ENCODE assay signal across 8 cellular contexts in the genomic region with DNA sequence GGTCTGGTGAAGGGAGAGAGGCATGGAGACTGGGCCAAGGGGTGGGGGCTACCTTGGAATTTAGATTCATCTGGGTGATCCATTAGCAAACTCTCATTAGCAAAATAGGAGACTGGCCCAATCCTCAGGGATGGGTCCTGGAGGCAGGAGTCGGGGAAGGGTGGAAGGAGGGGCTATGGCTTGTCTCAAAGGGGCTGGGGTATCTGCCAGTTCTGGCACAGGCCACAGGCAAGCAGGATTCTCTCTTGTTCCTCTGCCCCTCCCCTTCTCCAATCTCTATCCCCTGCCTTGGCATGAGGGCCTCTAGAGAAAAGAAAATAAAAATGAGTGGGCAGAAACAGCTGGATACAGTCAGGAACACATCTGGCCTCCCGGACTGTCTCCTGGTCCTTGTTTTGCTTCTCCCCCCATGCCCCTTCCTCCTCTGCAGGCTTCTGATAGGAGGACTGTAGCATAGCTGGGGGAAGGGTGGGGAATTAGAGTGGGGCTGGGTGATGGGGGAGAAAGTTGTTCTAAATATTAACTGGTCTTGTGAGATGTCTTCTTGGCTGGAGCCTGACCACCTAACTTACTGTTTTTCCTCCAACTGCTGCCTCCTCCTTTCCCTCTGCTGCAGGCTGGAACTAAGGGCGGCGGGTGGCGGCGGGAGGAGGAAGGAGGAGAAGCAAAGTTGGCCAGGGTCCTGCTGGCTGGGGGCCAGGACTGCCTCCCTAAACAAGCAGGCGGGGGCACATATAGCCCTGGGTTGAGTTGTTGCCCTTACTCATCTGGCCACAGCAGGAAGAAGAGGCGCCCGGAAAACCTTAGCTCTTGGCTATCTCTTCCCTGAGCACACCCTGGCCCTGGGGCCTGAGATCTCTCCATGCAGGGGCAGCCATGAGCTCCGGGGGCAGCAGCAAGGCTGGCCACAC. TPM values are rescaled to one million over a fixed set of nuclear protein-coding genes. Genes with fewer than 3 reads are reported as not detected.
DNase-seq lines count a peak whose midpoint lies in the region; ATAC-seq and TF ChIP-seq lines count a peak whose summit lies in the region.

No MANE protein-coding gene starts in this region.

- intact Hi-C loops in mucosa of descending colon (cut with DNase I, micrococcal nuclease) = loop anchor here (10.0 kb wide), 1 partner anchor 397 kb away; no protein-coding TSS in a partner anchor

- H3K36me3 ChIP-seq in mucosa of descending colon (ENCODE audit: low read depth) = no peaks in the 10 kb centered on the region

- no peak overlapping the region for H3K4me3 ChIP-seq in mucosa of descending colon

- TF ChIP-seq CTCF in AG09319 (IDR thresholded peaks at IDR 0.05; ENCODE audit: low read depth, low read length) (no peak), mucosa of descending colon (IDR thresholded peaks at IDR 0.05) (no peak)

- DNase-seq in AG09319 (ENCODE audit: extremely low read depth, low read depth) = peak; percentile 37
- peak; percentile 20 for DNase-seq in NCI-H1105 treated with DMSO at 0.1 percent for 48 hours (lab: John Stamatoyannopoulos, UW)
- peak; percentile 49 for DNase-seq in dermis blood vessel endothelial cell
- DNase-seq in mucosa of descending colon = peak; percentile 84 to 88 (median 88)
- DNase-seq in NOMO-1 treated with dmso at 0.1 percent for 144 hours (lab: John Stamatoyannopoulos, UW; ENCODE audit: unreplicated experiment) = no peak
- DNase-seq in DMS114 treated with DMSO at 0.1 percent for 48 hours (lab: John Stamatoyannopoulos, UW; ENCODE audit: unreplicated experiment) = no peak

- ATAC-seq in mucosa of descending colon (peak; percentile 88), GM21723 (IDR thresholded peaks at IDR 0.05; ENCODE audit: unreplicated experiment) (no peak), HG03520 (IDR thresholded peaks at IDR 0.05; ENCODE audit: unreplicated experiment) (no peak)

- H3K9me3 ChIP-seq in mucosa of descending colon = no peaks in the 10 kb centered on the region

- no peaks in the 10 kb centered on the region for H3K4me1 ChIP-seq in mucosa of descending colon (ENCODE audit: low read depth)

RNA-seq across cellular contexts. Expression of gene LAS1L, which starts 53.3 kb away (rescaled TPM):
- 23.1 and 31.1 TPM in 2 replicates for total RNA-seq in dermis blood vessel endothelial cell
- 10 to 100 TPM; 17.2 to 31.1 (median 23.6) TPM for total RNA-seq in mucosa of descending colon

Comparison
In these comparisons a context has a peak if more than half of its experiments do, and no peak if none do; other contexts are left out.
1. DNase-seq: peak in AG09319 (single experiment), NCI-H1105 treated with DMSO at 0.1 percent for 48 hours (single experiment), dermis blood vessel endothelial cell (single experiment) and mucosa of descending colon (3 of 3); none in NOMO-1 treated with dmso at 0.1 percent for 144 hours (single experiment) and DMS114 treated with DMSO at 0.1 percent for 48 hours (single experiment).